ENCODE assay signal across 17 cellular contexts in the genomic region with DNA sequence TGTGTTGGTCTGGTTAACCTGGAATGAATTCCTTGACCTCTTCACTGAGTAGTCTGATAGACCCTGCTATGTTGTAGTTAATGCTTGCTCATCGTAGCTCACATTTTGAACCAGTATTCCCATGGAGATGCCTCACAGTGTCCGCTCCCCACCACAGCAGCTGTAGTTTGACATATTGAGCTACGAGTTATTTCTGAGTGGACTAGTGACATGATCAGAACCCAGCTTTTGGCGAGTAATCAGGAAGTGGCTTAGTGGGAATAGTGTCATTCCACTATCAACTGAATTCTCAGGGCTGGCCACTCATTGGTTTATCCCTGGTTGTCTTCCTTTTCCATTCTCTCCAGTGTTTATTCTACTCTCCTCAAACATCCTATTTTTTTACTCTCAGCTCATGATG.
"Had no signal": no experiment of that assay in that cellular context is flagged by ENCODE, and none has a peak within 500 bp of the region (broad histone marks: within the 10 kb centered on the region; RNA-seq: fewer than 3 reads in every experiment).

No MANE protein-coding gene starts in this region.

- H3K4me1 ChIP-seq: colonic mucosa, vagina had no signal

- DNase-seq: activated CD4-positive, alpha-beta T cell treated with anti-CD3 and anti-CD28 coated beads, Interleukin-2, amount 50 U/mL, for 4 hours; activated CD4-positive, CD25-positive, alpha-beta regulatory T cell; activated gamma-delta T cell; activated naive CD8-positive, alpha-beta T cell treated with anti-CD3 and anti-CD28 coated beads, Interleukin-2, amount 10 ng/mL, durations not matched to agents 7 days and 5 days; activated T-cell treated with anti-CD3 and anti-CD28 coated beads, Interleukin-2, amount 50 U/mL, for 48 hours; colonic mucosa; esophagus squamous epithelium; heart right ventricle; naive B cell; right cardiac atrium; T-helper 2 cell; tibial artery had no signal

- H3K27ac ChIP-seq: ascending aorta, colonic mucosa, esophagus squamous epithelium, tibial artery, vagina had no signal

- H3K36me3 ChIP-seq: ascending aorta, esophagus squamous epithelium, tibial artery, vagina had no signal

- H3K9me3 Mint-ChIP-seq: activated naive CD8-positive, alpha-beta T cell treated with anti-CD3 and anti-CD28 coated beads, Interleukin-2, amount 10 ng/mL, durations not matched to agents 7 days and 5 days; mesothelial cell of epicardium; naive B cell; stimulated activated effector memory CD8-positive, alpha-beta T cell treated with anti-CD3 and anti-CD28 coated beads, Interleukin-12 subunit alpha, Interleukin-12 subunit beta, amount 100 ng/mL, for 72 hours had no signal

- H3K4me3 Mint-ChIP-seq: activated naive CD8-positive, alpha-beta T cell treated with anti-CD3 and anti-CD28 coated beads, Interleukin-2, amount 10 ng/mL, durations not matched to agents 7 days and 5 days; mesothelial cell of epicardium; naive B cell; stimulated activated effector memory CD8-positive, alpha-beta T cell treated with anti-CD3 and anti-CD28 coated beads, Interleukin-12 subunit alpha, Interleukin-12 subunit beta, amount 100 ng/mL, for 72 hours had no signal

- H3K36me3 Mint-ChIP-seq: stimulated activated effector memory CD8-positive, alpha-beta T cell treated with anti-CD3 and anti-CD28 coated beads, Interleukin-12 subunit alpha, Interleukin-12 subunit beta, amount 100 ng/mL, for 72 hours had no signal

- H3K4me1 Mint-ChIP-seq: activated naive CD8-positive, alpha-beta T cell treated with anti-CD3 and anti-CD28 coated beads, Interleukin-2, amount 10 ng/mL, durations not matched to agents 7 days and 5 days; naive B cell; stimulated activated effector memory CD8-positive, alpha-beta T cell treated with anti-CD3 and anti-CD28 coated beads, Interleukin-12 subunit alpha, Interleukin-12 subunit beta, amount 100 ng/mL, for 72 hours had no signal

- H3K27me3 Mint-ChIP-seq: activated naive CD8-positive, alpha-beta T cell treated with anti-CD3 and anti-CD28 coated beads, Interleukin-2, amount 10 ng/mL, durations not matched to agents 7 days and 5 days; naive B cell; progenitor cell of endocrine pancreas had no signal

- H3K27ac Mint-ChIP-seq: activated naive CD8-positive, alpha-beta T cell treated with anti-CD3 and anti-CD28 coated beads, Interleukin-2, amount 10 ng/mL, durations not matched to agents 7 days and 5 days; mesothelial cell of epicardium; progenitor cell of endocrine pancreas; stimulated activated effector memory CD8-positive, alpha-beta T cell treated with anti-CD3 and anti-CD28 coated beads, Interleukin-12 subunit alpha, Interleukin-12 subunit beta, amount 100 ng/mL, for 72 hours had no signal

- H3K4me3 ChIP-seq: ascending aorta, colonic mucosa, esophagus squamous epithelium, heart right ventricle, tibial artery, vagina had no signal

- H3K9me3 ChIP-seq: ascending aorta, colonic mucosa, esophagus squamous epithelium, heart right ventricle, tibial artery, vagina had no signal

- H3K27me3 ChIP-seq: ascending aorta, colonic mucosa, esophagus squamous epithelium, heart right ventricle, tibial artery, vagina had no signal

- ATAC-seq: right cardiac atrium; stimulated activated effector memory CD8-positive, alpha-beta T cell treated with anti-CD3 and anti-CD28 coated beads, Interleukin-12 subunit alpha, Interleukin-12 subunit beta, amount 100 ng/mL, for 72 hours had no signal
